In genomic region chr17:113098-113497, GRCh38 we compare ENCODE assay signal across 12 cellular contexts. TPM values are rescaled to one million over a fixed set of nuclear protein-coding genes. Genes with fewer than 3 reads are reported as not detected.
"Had no signal": no experiment of that assay in that cellular context is flagged by ENCODE, and none has a peak within 500 bp of the region (broad histone marks: within the 10 kb centered on the region; RNA-seq: fewer than 3 reads in every experiment).

No MANE protein-coding gene starts in this region.

RNA-seq across cellular contexts. Expression of gene SCGB1C2, which starts 24.3 kb away (rescaled TPM):
- total RNA-seq: activated CD8-positive, alpha-beta T cell treated with anti-CD3 and anti-CD28 coated beads for 36 hours; activated naive CD8-positive, alpha-beta T cell treated with anti-CD3 and anti-CD28 coated beads, Interleukin-2, amount 10 ng/mL, durations not matched to agents 7 days and 5 days; activated T-cell treated with anti-CD3 and anti-CD28 coated beads, Interleukin-2, amount 50 U/mL, for 72 hours; activated T-helper 2 cell treated with anti-CD3 and anti-CD28 coated beads, Interferon-gamma antibody, Interleukin-2, Interleukin-4, amounts not matched to agents 10 μg/mL and 5 μg/mL and 100 μg/mL, durations not matched to agents 14 hours and 24 hours and 36 hours; adrenal gland; aorta; body of pancreas; bronchial epithelial cell; chondrocyte; PC-9; Right ventricle myocardium superior; SJCRH30 had no signal
- polyA plus RNA-seq: adrenal gland, aorta had no signal
